14 cellular contexts compared by ENCODE assay signal in the genomic region with DNA sequence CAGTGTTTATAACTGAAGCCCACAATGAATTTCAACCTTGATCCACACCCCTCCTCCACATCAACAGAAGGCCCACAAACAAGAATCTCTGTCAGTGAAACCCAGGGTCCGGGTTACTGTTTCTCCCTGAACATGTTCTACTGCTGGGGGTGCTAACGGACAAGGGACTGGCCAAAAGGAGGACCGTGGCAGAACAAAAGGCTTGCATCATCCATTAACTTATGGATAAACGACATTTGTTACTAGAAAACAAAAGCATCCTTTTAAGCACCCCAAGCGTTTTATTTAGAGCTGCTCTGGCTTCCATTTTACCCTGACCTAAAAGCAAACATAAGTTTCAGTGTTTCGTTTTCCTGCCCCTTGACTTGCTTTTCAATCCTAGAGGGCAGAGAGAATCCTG.
"Had no signal": no experiment of that assay in that cellular context is flagged by ENCODE, and none has a peak within 500 bp of the region (broad histone marks: within the 10 kb centered on the region; RNA-seq: fewer than 3 reads in every experiment).

No MANE protein-coding gene starts in this region.

- H3K4me1 ChIP-seq: foreskin keratinocyte, neural progenitor cell, transverse colon had no signal

- H3K36me3 ChIP-seq: ovary had no signal

- H3K4me2 ChIP-seq: hepatocyte, neural progenitor cell, smooth muscle cell had no signal

- H3K79me2 ChIP-seq: hepatocyte had no signal

- H3K27me3 ChIP-seq: foreskin keratinocyte, hepatocyte, neural progenitor cell, ovary, transverse colon had no signal

- H2AFZ ChIP-seq: hepatocyte, neural progenitor cell had no signal

- H3K9me3 ChIP-seq: ovary, thoracic aorta, transverse colon had no signal

- DNase-seq: foreskin keratinocyte; kidney; left colon; left ventricle myocardium superior; natural killer cell; ovary; right cardiac atrium; stimulated activated CD4-positive, alpha-beta T cell treated with anti-CD3 and anti-CD28 coated beads, Interleukin-2, amount 100 ng/mL, for 48 hours; stimulated activated naive CD8-positive, alpha-beta T cell treated with anti-CD3 and anti-CD28 coated beads, Interleukin-15, Interleukin-2, amounts not matched to agents 100 U/mL and 50 U/mL, for 24 hours; transverse colon had no signal

- ATAC-seq: foreskin keratinocyte; left colon; left ventricle myocardium superior; natural killer cell; right cardiac atrium; stimulated activated naive CD8-positive, alpha-beta T cell treated with anti-CD3 and anti-CD28 coated beads, Interleukin-15, Interleukin-2, amounts not matched to agents 100 U/mL and 50 U/mL, for 24 hours had no signal

- H3K27ac ChIP-seq: foreskin keratinocyte, hepatocyte, neural progenitor cell, ovary, thoracic aorta, transverse colon had no signal

- H3K9ac ChIP-seq: neural progenitor cell had no signal

- H3K4me3 ChIP-seq: hepatocyte, neural progenitor cell, ovary, smooth muscle cell, thoracic aorta, transverse colon had no signal
